ENCODE assay signal across 33 cellular contexts in the genomic region with DNA sequence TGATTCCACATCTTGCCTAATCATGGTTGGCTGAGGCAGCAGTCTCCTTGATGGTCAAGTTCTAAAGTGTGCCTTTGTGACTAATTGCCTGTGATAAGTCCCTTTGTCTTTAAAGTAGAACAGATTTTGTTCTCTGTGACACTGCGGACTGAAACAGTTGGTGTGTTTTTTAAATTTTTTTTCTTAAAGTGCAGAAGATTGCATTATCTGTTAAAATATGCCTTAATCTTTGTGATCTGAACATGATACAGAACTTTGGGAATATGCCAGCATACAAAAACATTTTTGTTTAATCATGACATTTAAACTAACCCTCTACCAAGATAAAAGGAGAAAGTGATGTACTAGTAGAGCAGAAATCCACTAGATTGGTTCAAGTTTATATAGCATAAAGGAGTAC.
"Had no signal": no experiment of that assay in that cellular context is flagged by ENCODE, and none has a peak within 500 bp of the region (broad histone marks: within the 10 kb centered on the region; RNA-seq: fewer than 3 reads in every experiment).

No MANE protein-coding gene starts in this region.

- H3K27me3 ChIP-seq: ascending aorta, cardiac muscle cell, Peyer's patch had no signal

- H3K27me3 Mint-ChIP-seq: activated CD4-positive, alpha-beta memory T cell treated with anti-CD3 and anti-CD28 coated beads for 36 hours; activated naive CD4-positive, alpha-beta T cell treated with anti-CD3 and anti-CD28 coated beads, Interleukin-2, amount 10 ng/mL, durations not matched to agents 7 days and 5 days; activated naive CD8-positive, alpha-beta T cell; activated naive CD8-positive, alpha-beta T cell treated with anti-CD3 and anti-CD28 coated beads, Interleukin-2, amount 50 U/mL, for 24 hours; central memory CD8-positive, alpha-beta T cell had no signal

- H3K27ac ChIP-seq: ascending aorta, cardiac muscle cell, KMS-11, Peyer's patch had no signal

- H3K4me3 Mint-ChIP-seq: activated CD4-positive, alpha-beta memory T cell treated with anti-CD3 and anti-CD28 coated beads for 36 hours; activated naive CD4-positive, alpha-beta T cell treated with anti-CD3 and anti-CD28 coated beads, Interleukin-2, amount 10 ng/mL, durations not matched to agents 7 days and 5 days; activated naive CD8-positive, alpha-beta T cell; activated naive CD8-positive, alpha-beta T cell treated with anti-CD3 and anti-CD28 coated beads, Interleukin-2, amount 50 U/mL, for 24 hours; central memory CD8-positive, alpha-beta T cell; T-helper 1 cell treated with Interleukin-12 subunit alpha and Interleukin-12 subunit beta and Interleukin-4 antibody, amounts not matched to agents 30 μg/mL and 1 μg/mL, for 36 hours; T-helper 2 cell treated with Interferon-gamma antibody and Interleukin-4, amounts not matched to agents 5 μg/mL and 100 μg/mL, for 36 hours; WTC11 had no signal

- H3K9me3 Mint-ChIP-seq: activated naive CD4-positive, alpha-beta T cell treated with anti-CD3 and anti-CD28 coated beads, Interleukin-2, amount 10 ng/mL, durations not matched to agents 7 days and 5 days; T-helper 1 cell treated with Interleukin-12 subunit alpha and Interleukin-12 subunit beta and Interleukin-4 antibody, amounts not matched to agents 30 μg/mL and 1 μg/mL, for 36 hours; WTC11 had no signal

- H3K27ac Mint-ChIP-seq: activated CD4-positive, alpha-beta memory T cell treated with anti-CD3 and anti-CD28 coated beads for 36 hours; activated naive CD4-positive, alpha-beta T cell treated with anti-CD3 and anti-CD28 coated beads, Interleukin-2, amount 10 ng/mL, durations not matched to agents 7 days and 5 days; activated naive CD8-positive, alpha-beta T cell; activated naive CD8-positive, alpha-beta T cell treated with anti-CD3 and anti-CD28 coated beads, Interleukin-2, amount 50 U/mL, for 24 hours; T-helper 1 cell treated with Interleukin-12 subunit alpha and Interleukin-12 subunit beta and Interleukin-4 antibody, amounts not matched to agents 30 μg/mL and 1 μg/mL, for 36 hours; T-helper 2 cell treated with Interferon-gamma antibody and Interleukin-4, amounts not matched to agents 5 μg/mL and 100 μg/mL, for 36 hours; WTC11 had no signal

- H3K4me2 ChIP-seq: KMS-11 had no signal

- H3K4me1 ChIP-seq: ascending aorta, Peyer's patch had no signal

- H3K4me3 ChIP-seq: ascending aorta, cardiac muscle cell, Peyer's patch had no signal

- H3K36me3 ChIP-seq: ascending aorta, cardiac muscle cell, Peyer's patch had no signal

- H3K4me1 Mint-ChIP-seq: activated naive CD4-positive, alpha-beta T cell treated with anti-CD3 and anti-CD28 coated beads, Interleukin-2, amount 10 ng/mL, durations not matched to agents 7 days and 5 days; activated naive CD8-positive, alpha-beta T cell treated with anti-CD3 and anti-CD28 coated beads, Interleukin-2, amount 50 U/mL, for 24 hours; central memory CD8-positive, alpha-beta T cell had no signal

- ATAC-seq: activated CD4-positive, CD25-positive, alpha-beta regulatory T cell treated with anti-CD3 and anti-CD28 coated beads, Interleukin-2, amount 50 U/mL, for 24 hours; activated naive CD8-positive, alpha-beta T cell treated with anti-CD3 and anti-CD28 coated beads, Interleukin-2, amount 50 U/mL, for 24 hours; PC-3; WTC11 had no signal

- DNase-seq: activated CD4-positive, alpha-beta memory T cell treated with anti-CD3 and anti-CD28 coated beads for 36 hours; activated CD4-positive, alpha-beta T cell treated with anti-CD3 and anti-CD28 coated beads for 4 hours; activated CD4-positive, alpha-beta T cell treated with anti-CD3 and anti-CD28 coated beads, Interleukin-2, amount 50 U/mL, for 1 hour; activated CD8-positive, alpha-beta memory T cell treated with anti-CD3 and anti-CD28 coated beads, Interleukin-2, amount 50 U/mL, for 48 hours; activated effector memory CD4-positive, alpha-beta T cell treated with Interleukin-2 at 50 U/mL for 16 hours; activated naive CD4-positive, alpha-beta T cell treated with anti-CD3 and anti-CD28 coated beads, Interleukin-2, amount 10 ng/mL, durations not matched to agents 7 days and 5 days; activated naive CD8-positive, alpha-beta T cell treated with anti-CD3 and anti-CD28 coated beads, Interleukin-2, amount 50 U/mL, for 24 hours; activated T-cell treated with anti-CD3 and anti-CD28 coated beads, Interleukin-2, amount 50 U/mL, for 48 hours; amygdala; MM.1S; MV-4-11; NCI-H1092; NCI-H1436 treated with DMSO at 0.1 percent for 48 hours; NCI-H1694 treated with DMSO at 0.1 percent for 48 hours; NCI-H2029; NCI-H2107; NCI-H2171; NCI-H510A; NCI-H526; NCI-H748 treated with DMSO at 0.1 percent for 48 hours; NK-92 treated with Interleukin-12 subunit alpha and Interleukin-12 subunit beta, amount 100 ng/mL, for 24 hours; PC-3; Peyer's patch; Right ventricle myocardium superior had no signal

- H3K9ac ChIP-seq: KMS-11 had no signal

- H3K9me3 ChIP-seq: ascending aorta, Peyer's patch had no signal

- H3K36me3 Mint-ChIP-seq: activated CD4-positive, alpha-beta memory T cell treated with anti-CD3 and anti-CD28 coated beads for 36 hours; activated naive CD4-positive, alpha-beta T cell treated with anti-CD3 and anti-CD28 coated beads, Interleukin-2, amount 10 ng/mL, durations not matched to agents 7 days and 5 days; activated naive CD8-positive, alpha-beta T cell; WTC11 had no signal
